In the genomic region with DNA sequence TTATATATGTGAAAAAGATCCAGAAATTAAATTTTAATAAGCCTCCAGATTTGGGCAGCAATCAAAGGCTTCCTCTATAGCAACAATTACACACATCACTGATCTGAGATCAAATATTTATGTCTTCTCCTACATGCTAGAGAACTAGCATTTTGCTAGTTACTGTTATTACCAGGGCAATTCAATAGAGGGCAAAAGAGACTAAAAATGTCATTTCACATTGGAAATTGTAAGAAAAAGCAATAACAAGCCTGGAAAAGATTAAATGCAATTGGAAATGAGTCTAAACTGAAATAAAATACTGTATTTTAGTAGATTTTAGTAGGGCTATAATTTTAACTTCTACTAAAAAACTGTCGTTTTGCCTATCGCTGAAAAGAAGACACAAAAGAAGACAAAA, we compare ENCODE assay signal across 9 cellular contexts. TPM values are rescaled to one million over a fixed set of nuclear protein-coding genes. Genes with fewer than 3 reads are reported as not detected.
DNase-seq lines count a peak whose midpoint lies in the region; ATAC-seq and TF ChIP-seq lines count a peak whose summit lies in the region.
"Had no signal": no experiment of that assay in that cellular context is flagged by ENCODE, and none has a peak within 500 bp of the region (broad histone marks: within the 10 kb centered on the region; RNA-seq: fewer than 3 reads in every experiment).

No MANE protein-coding gene starts in this region.

- no peak overlapping the region for H3K27ac Mint-ChIP-seq in activated naive CD4-positive, alpha-beta T cell treated with anti-CD3 and anti-CD28 coated beads, Interleukin-2, amount 10 ng/mL, durations not matched to agents 7 days and 5 days
- H3K27ac Mint-ChIP-seq in activated CD4-positive, alpha-beta T cell treated with anti-CD3 and anti-CD28 coated beads, Interleukin-2, amount 10 ng/mL, durations not matched to agents 24 days and 14 days = no peak overlapping the region

- peaks cover 9% of the 10 kb centered on the region for H3K36me3 Mint-ChIP-seq in activated naive CD4-positive, alpha-beta T cell treated with anti-CD3 and anti-CD28 coated beads, Interleukin-2, amount 10 ng/mL, durations not matched to agents 7 days and 5 days
- H3K36me3 Mint-ChIP-seq in activated CD4-positive, alpha-beta T cell treated with anti-CD3 and anti-CD28 coated beads, Interleukin-2, amount 10 ng/mL, durations not matched to agents 24 days and 14 days (ENCODE audit: low read depth) = peaks cover 11% of the 10 kb centered on the region

- H3K27me3 Mint-ChIP-seq in activated naive CD4-positive, alpha-beta T cell treated with anti-CD3 and anti-CD28 coated beads, Interleukin-2, amount 10 ng/mL, durations not matched to agents 7 days and 5 days = no peaks in the 10 kb centered on the region
- no peaks in the 10 kb centered on the region for H3K27me3 Mint-ChIP-seq in activated CD4-positive, alpha-beta T cell treated with anti-CD3 and anti-CD28 coated beads, Interleukin-2, amount 10 ng/mL, durations not matched to agents 24 days and 14 days

- DNase-seq in OCI-M1 (lab: John Stamatoyannopoulos, UW) (peak; percentile 45), epithelial cell of esophagus (ENCODE audit: low read depth) (no peak), retina (peak; percentile 25), DMS114 treated with DMSO at 0.1 percent for 48 hours (lab: John Stamatoyannopoulos, UW; ENCODE audit: unreplicated experiment) (no peak)
- no peak for DNase-seq in activated naive CD4-positive, alpha-beta T cell treated with anti-CD3 and anti-CD28 coated beads, Interleukin-2, amount 10 ng/mL, durations not matched to agents 7 days and 5 days
- no peak for DNase-seq in activated CD4-positive, alpha-beta T cell treated with anti-CD3 and anti-CD28 coated beads, Interleukin-2, amount 10 ng/mL, durations not matched to agents 24 days and 14 days
- DNase-seq: occipital lobe had no signal

- no peak for ATAC-seq in HG03135 (IDR thresholded peaks at IDR 0.05; ENCODE audit: unreplicated experiment)

- no peaks in the 10 kb centered on the region for H3K4me1 Mint-ChIP-seq in activated naive CD4-positive, alpha-beta T cell treated with anti-CD3 and anti-CD28 coated beads, Interleukin-2, amount 10 ng/mL, durations not matched to agents 7 days and 5 days
- no peaks in the 10 kb centered on the region for H3K4me1 Mint-ChIP-seq in activated CD4-positive, alpha-beta T cell treated with anti-CD3 and anti-CD28 coated beads, Interleukin-2, amount 10 ng/mL, durations not matched to agents 24 days and 14 days

- intact Hi-C loops in activated CD4-positive, alpha-beta T cell treated with anti-CD3 and anti-CD28 coated beads, Interleukin-2, amount 10 ng/mL, durations not matched to agents 24 days and 14 days (cut with micrococcal nuclease) = no loop called here

- TF ChIP-seq CTCF in GM12872 (IDR thresholded peaks at IDR 0.05; ENCODE audit: insufficient read depth, low read depth, low read length) = peak; percentile 25; the same call in 2 of the 3 replicates
- peak; percentile 25 for TF ChIP-seq CTCF in epithelial cell of esophagus (IDR thresholded peaks at IDR 0.05; ENCODE audit: insufficient read depth, low read depth, low read length, missing control alignments)

- no peak overlapping the region for H3K4me3 ChIP-seq in epithelial cell of esophagus (ENCODE audit: low read length)

- H3K4me3 Mint-ChIP-seq in activated naive CD4-positive, alpha-beta T cell treated with anti-CD3 and anti-CD28 coated beads, Interleukin-2, amount 10 ng/mL, durations not matched to agents 7 days and 5 days = no peak overlapping the region
- no peak overlapping the region for H3K4me3 Mint-ChIP-seq in activated CD4-positive, alpha-beta T cell treated with anti-CD3 and anti-CD28 coated beads, Interleukin-2, amount 10 ng/mL, durations not matched to agents 24 days and 14 days

- peaks cover 12% of the 10 kb centered on the region for H3K9me3 Mint-ChIP-seq in activated naive CD4-positive, alpha-beta T cell treated with anti-CD3 and anti-CD28 coated beads, Interleukin-2, amount 10 ng/mL, durations not matched to agents 7 days and 5 days
- peaks cover 5% of the 10 kb centered on the region for H3K9me3 Mint-ChIP-seq in activated CD4-positive, alpha-beta T cell treated with anti-CD3 and anti-CD28 coated beads, Interleukin-2, amount 10 ng/mL, durations not matched to agents 24 days and 14 days

- CTCF ChIA-PET in activated naive CD4-positive, alpha-beta T cell treated with anti-CD3 and anti-CD28 coated beads, Interleukin-2, amount 10 ng/mL, durations not matched to agents 7 days and 5 days (lab: Charles Lee) = interaction anchor here (0.9 to 4.0 kb wide), 5 partner anchors 18 to 360 kb away, joined by 3 to 16 read pairs (median 4); no protein-coding TSS in a partner anchor

RNA-seq across cellular contexts. Expression of a gene that starts 32.6 kb away (rescaled TPM):
- 24.1 and 24.8 TPM in 2 replicates for total RNA-seq in activated CD4-positive, alpha-beta T cell treated with anti-CD3 and anti-CD28 coated beads, Interleukin-2, amount 10 ng/mL, durations not matched to agents 24 days and 14 days

Comparison
In these comparisons a context has a peak if more than half of its experiments do, and no peak if none do; other contexts are left out.
1. DNase-seq: peak in OCI-M1 (single experiment) and retina (single experiment); none in epithelial cell of esophagus (single experiment), activated naive CD4-positive, alpha-beta T cell treated with anti-CD3 and anti-CD28 coated beads, Interleukin-2, amount 10 ng/mL, durations not matched to agents 7 days and 5 days (single experiment), DMS114 treated with DMSO at 0.1 percent for 48 hours (single experiment) and activated CD4-positive, alpha-beta T cell treated with anti-CD3 and anti-CD28 coated beads, Interleukin-2, amount 10 ng/mL, durations not matched to agents 24 days and 14 days (single experiment).